ENCODE assay signal across 11 cellular contexts in genomic region chr20:38260025-38260377, GRCh38. TPM values are rescaled to one million over a fixed set of nuclear protein-coding genes. Genes with fewer than 3 reads are reported as not detected.
DNase-seq lines count a peak whose midpoint lies in the region; ATAC-seq and TF ChIP-seq lines count a peak whose summit lies in the region.
"Had no signal": no experiment of that assay in that cellular context is flagged by ENCODE, and none has a peak within 500 bp of the region (broad histone marks: within the 10 kb centered on the region; RNA-seq: fewer than 3 reads in every experiment).

No MANE protein-coding gene starts in this region.

- ATAC-seq in RWPE2 (ENCODE audit: low read depth) (peak; percentile 34), GM18517 (IDR thresholded peaks at IDR 0.05; ENCODE audit: unreplicated experiment) (no peak), HG03139 (IDR thresholded peaks at IDR 0.05; ENCODE audit: unreplicated experiment) (no peak)
- ATAC-seq: natural killer cell had no signal

- TF ChIP-seq CTCF in RWPE2 (IDR thresholded peaks at IDR 0.05; ENCODE audit: poor library complexity, severe bottlenecking) (no peak), fibroblast of pulmonary artery (IDR thresholded peaks at IDR 0.05; ENCODE audit: low read length, missing control alignments) (no peak), type B pancreatic cell (conservative IDR thresholded peaks at IDR 0.05) (no peak)

- H3K27ac Mint-ChIP-seq in type B pancreatic cell: peak overlapping the region; percentile 33
- H3K27ac Mint-ChIP-seq: natural killer cell had no signal

- H3K9me3 ChIP-seq in RWPE2 (ENCODE audit: severe bottlenecking): no peaks in the 10 kb centered on the region
- H3K9me3 ChIP-seq in mucosa of rectum (ENCODE audit: control insufficient read depth in 2 of 2, low read length in 2 of 2): no peaks in the 10 kb centered on the region

- peak overlapping the region; percentile 77 for H3K4me3 Mint-ChIP-seq in type B pancreatic cell
- H3K4me3 Mint-ChIP-seq: natural killer cell had no signal

- no peaks in the 10 kb centered on the region for H3K4me1 ChIP-seq in RWPE2 (ENCODE audit: insufficient read depth, poor library complexity, severe bottlenecking)
- H3K4me1 ChIP-seq in mucosa of rectum (ENCODE audit: control insufficient read depth in 2 of 2, insufficient read depth in 2 of 2, low read length in 2 of 2): no peaks in the 10 kb centered on the region

- H3K36me3 ChIP-seq in RWPE2 (ENCODE audit: low read depth): no peaks in the 10 kb centered on the region
- no peaks in the 10 kb centered on the region for H3K36me3 ChIP-seq in mucosa of rectum (ENCODE audit: control insufficient read depth in 2 of 2, insufficient read depth in 2 of 2, low read length in 2 of 2)

- H3K4me1 Mint-ChIP-seq in type B pancreatic cell (ENCODE audit: unreplicated experiment): peaks cover 9% of the 10 kb centered on the region

- no peaks in the 10 kb centered on the region for H3K9me3 Mint-ChIP-seq in type B pancreatic cell
- H3K9me3 Mint-ChIP-seq: natural killer cell had no signal

- no peaks in the 10 kb centered on the region for H3K36me3 Mint-ChIP-seq in type B pancreatic cell
- H3K36me3 Mint-ChIP-seq: natural killer cell had no signal

- H3K27me3 Mint-ChIP-seq in type B pancreatic cell: peaks cover 52% of the 10 kb centered on the region

- H3K27me3 ChIP-seq in RWPE2 (ENCODE audit: insufficient read depth, poor library complexity, severe bottlenecking): peaks cover 16% of the 10 kb centered on the region
- H3K27me3 ChIP-seq in mucosa of rectum (ENCODE audit: control insufficient read depth in 2 of 2, insufficient read depth in 2 of 2, low read length in 2 of 2): peaks cover 12 to 19% of the 10 kb centered on the region in 2 donors

- DNase-seq in RWPE2 (ENCODE audit: low spot score) (no peak), fibroblast of pulmonary artery (ENCODE audit: low read depth) (no peak), type B pancreatic cell (ENCODE audit: extremely low spot score, unreplicated experiment) (no peak), DMS 273 (lab: John Stamatoyannopoulos, UW; ENCODE audit: unreplicated experiment) (no peak), DMS153 treated with DMSO at 0.1 percent for 48 hours (lab: John Stamatoyannopoulos, UW; ENCODE audit: unreplicated experiment) (no peak)
- DNase-seq: natural killer cell had no signal

- H3K27ac ChIP-seq in RWPE2 (ENCODE audit: poor library complexity, severe bottlenecking) (no peak overlapping the region), mucosa of rectum (ENCODE audit: low read depth in 2 of 2, low read length in 2 of 2) (peak overlapping the region; percentile 67)
- H3K27ac ChIP-seq: HL-60 had no signal

- peak overlapping the region; percentile 33 to 47 for H3K9ac ChIP-seq in mucosa of rectum (ENCODE audit: low read depth in 1 of 2, low read length in 2 of 2)

- H3K4me3 ChIP-seq in RWPE2 (ENCODE audit: severe bottlenecking): no peak overlapping the region
- peak overlapping the region; percentile 24 for H3K4me3 ChIP-seq in fibroblast of pulmonary artery (replicated peaks; ENCODE audit: low read depth, low read length)
- H3K4me3 ChIP-seq in mucosa of rectum (ENCODE audit: low read length in 2 of 2): peak overlapping the region; percentile 43 to 54

RNA-seq across cellular contexts. Expression of gene KIAA1755, which starts 0.5 kb away (rescaled TPM):
- total RNA-seq in type B pancreatic cell (ENCODE audit: low replicate concordance): 4.7 TPM in 1 of 2 replicates, not detected in the other
- total RNA-seq: natural killer cell; T-helper 1 cell treated with Interleukin-12 subunit alpha and Interleukin-12 subunit beta and Interleukin-4 antibody, amounts not matched to agents 30 ng/mL and 1 ng/mL, for 36 hours had no signal

RNA-seq across cellular contexts. Expression of gene BPI, which starts 44.0 kb away (rescaled TPM):
- 0.17 TPM in 1 of 2 replicates, not detected in the other for total RNA-seq in type B pancreatic cell (ENCODE audit: low replicate concordance)
- total RNA-seq: T-helper 1 cell treated with Interleukin-12 subunit alpha and Interleukin-12 subunit beta and Interleukin-4 antibody, amounts not matched to agents 30 ng/mL and 1 ng/mL, for 36 hours had no signal
